Comparison of ENCODE assay signal across 23 cellular contexts in the genomic region with DNA sequence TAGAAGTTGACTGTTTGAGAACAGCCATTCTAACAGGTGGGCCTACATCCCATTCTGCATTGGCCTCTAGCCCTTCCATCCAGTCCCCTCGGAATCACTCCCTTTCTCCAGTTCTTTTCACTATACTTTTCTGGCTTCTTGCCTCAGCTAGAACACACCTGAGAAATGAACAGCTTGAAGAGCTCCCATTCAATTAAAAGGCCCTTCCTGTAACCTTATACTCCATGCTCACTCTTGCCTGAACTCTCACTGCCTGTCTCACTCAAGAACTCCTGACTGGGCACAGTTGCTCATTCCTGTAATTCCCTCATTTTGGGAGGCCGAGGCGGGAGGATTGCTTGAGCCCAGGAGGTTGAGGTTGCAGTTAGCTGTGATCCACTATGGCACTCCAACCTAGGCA. TPM values are rescaled to one million over a fixed set of nuclear protein-coding genes. Genes with fewer than 3 reads are reported as not detected.
"Had no signal": no experiment of that assay in that cellular context is flagged by ENCODE, and none has a peak within 500 bp of the region (broad histone marks: within the 10 kb centered on the region; RNA-seq: fewer than 3 reads in every experiment).

No MANE protein-coding gene starts in this region.

- H3K27ac ChIP-seq: dorsolateral prefrontal cortex, hepatocyte, neutrophil, psoas muscle, spleen, tibial artery, upper lobe of left lung, uterus had no signal

- H3K27me3 ChIP-seq: dorsolateral prefrontal cortex, hepatocyte, spleen, tibial artery, upper lobe of left lung, uterus had no signal

- H3K4me1 ChIP-seq: psoas muscle, spleen, tibial artery, upper lobe of left lung, uterus had no signal

- H3K27ac Mint-ChIP-seq: stimulated activated memory B cell treated with anti-CD40 and anti-IgM and Interleukin-4, amounts not matched to agents 10 μg/mL and 1 μg/mL and 100 μg/mL, for 72 hours; stimulated activated naive CD8-positive, alpha-beta T cell treated with anti-CD3 and anti-CD28 coated beads, Interleukin-15, Interleukin-2, amounts not matched to agents 100 ng/mL and 50 ng/mL, for 24 hours had no signal

- H3K4me3 ChIP-seq: dorsolateral prefrontal cortex, hepatocyte, psoas muscle, spleen, tibial artery, upper lobe of left lung, uterus had no signal

- ATAC-seq: left lobe of liver; naive thymus-derived CD4-positive, alpha-beta T cell; psoas muscle; sciatic nerve; stimulated activated memory B cell treated with anti-CD40 and anti-IgM and Interleukin-4, amounts not matched to agents 10 μg/mL and 1 μg/mL and 100 μg/mL, for 72 hours had no signal

- DNase-seq: dorsolateral prefrontal cortex; effector CD8-positive, alpha-beta T cell; foreskin melanocyte; head of caudate nucleus; mammary epithelial cell; naive thymus-derived CD4-positive, alpha-beta T cell; psoas muscle; spleen; stimulated activated CD4-positive, alpha-beta T cell treated with anti-CD3 and anti-CD28 coated beads, Interleukin-15, amount 100 ng/mL, for 24 hours; stimulated activated CD4-positive, alpha-beta T cell treated with anti-CD3 and anti-CD28 coated beads, Interleukin-1b, Interleukin-23, amount 100 ng/mL, for 48 hours; stimulated activated CD4-positive, alpha-beta T cell treated with anti-CD3 and anti-CD28 coated beads, Interleukin-4, amount 100 ng/mL, for 24 hours; tibial artery; upper lobe of left lung; uterus had no signal

- H3K36me3 ChIP-seq: neutrophil, spleen, tibial artery, upper lobe of left lung, uterus had no signal

- H3K36me3 Mint-ChIP-seq: naive thymus-derived CD4-positive, alpha-beta T cell; stimulated activated memory B cell treated with anti-CD40 and anti-IgM and Interleukin-4, amounts not matched to agents 10 μg/mL and 1 μg/mL and 100 μg/mL, for 72 hours had no signal

- H3K9me3 ChIP-seq: neutrophil, psoas muscle, spleen, tibial artery, upper lobe of left lung, uterus had no signal

- H3K9me3 Mint-ChIP-seq: naive thymus-derived CD4-positive, alpha-beta T cell; stimulated activated memory B cell treated with anti-CD40 and anti-IgM and Interleukin-4, amounts not matched to agents 10 μg/mL and 1 μg/mL and 100 μg/mL, for 72 hours; stimulated activated naive CD8-positive, alpha-beta T cell treated with anti-CD3 and anti-CD28 coated beads, Interleukin-15, Interleukin-2, amounts not matched to agents 100 ng/mL and 50 ng/mL, for 24 hours had no signal

RNA-seq across cellular contexts. Expression of a gene that starts 23.6 kb away (rescaled TPM):
- total RNA-seq: kidney epithelial cell; left lobe of liver; mammary epithelial cell; naive thymus-derived CD4-positive, alpha-beta T cell; osteoblast; temporal lobe; uterus had no signal
